In the genomic region with DNA sequence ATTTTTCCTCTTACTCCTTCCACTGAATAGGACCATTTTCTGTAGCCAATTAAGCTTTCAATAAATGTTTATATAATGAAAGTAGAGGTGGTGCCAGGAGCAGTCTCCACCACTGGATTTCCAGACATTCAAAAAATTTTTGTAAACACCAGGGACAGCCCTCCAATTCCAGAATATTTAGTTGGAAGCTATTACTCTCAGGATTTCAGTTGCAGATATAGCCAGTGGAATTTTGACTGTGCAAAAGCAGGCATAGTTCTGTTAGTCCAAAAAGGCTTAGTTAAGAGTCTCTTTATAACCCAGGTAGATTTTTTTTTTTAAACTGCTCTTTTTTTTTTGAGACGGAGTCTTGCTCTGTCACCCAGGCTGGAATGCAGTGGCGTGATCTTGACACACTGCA, we compare ENCODE assay signal across 21 cellular contexts.
DNase-seq lines count a peak whose midpoint lies in the region; ATAC-seq and TF ChIP-seq lines count a peak whose summit lies in the region.
"Had no signal": no experiment of that assay in that cellular context is flagged by ENCODE, and none has a peak within 500 bp of the region (broad histone marks: within the 10 kb centered on the region; RNA-seq: fewer than 3 reads in every experiment).

No MANE protein-coding gene starts in this region.

- no peak for TF ChIP-seq EP300 in stomach (IDR thresholded peaks at IDR 0.05)

- H3K9me2 ChIP-seq in GM23338 (ENCODE audit: insufficient read depth) = no peaks in the 10 kb centered on the region

- H3K9me3 ChIP-seq in stomach (no peaks in the 10 kb centered on the region), testis (no peaks in the 10 kb centered on the region)
- H3K9me3 ChIP-seq: SJSA1, spleen had no signal

- H3K27ac ChIP-seq in stomach (peak overlapping the region in 4 of 5 donors; percentile 31 to 73 (median 46)), GM23338 (ENCODE audit: low read depth) (no peak overlapping the region), testis (peak overlapping the region in 1 of 2 donors; percentile 48)
- H3K27ac ChIP-seq: cardiac muscle cell, SJSA1, spleen had no signal

- H3K36me3 ChIP-seq in stomach (no peaks in the 10 kb centered on the region), GM23338 (ENCODE audit: insufficient read depth) (no peaks in the 10 kb centered on the region), testis (ENCODE audit: low read depth, missing control alignments) (no peaks in the 10 kb centered on the region)
- H3K36me3 ChIP-seq: cardiac muscle cell, SJSA1, spleen had no signal

- H3K27ac Mint-ChIP-seq in GM23338 = no peak overlapping the region
- H3K27ac Mint-ChIP-seq: activated CD4-positive, alpha-beta T cell treated with anti-CD3 and anti-CD28 coated beads, Interleukin-2, amount 10 ng/mL, durations not matched to agents 7 days and 5 days; CD4-positive, CD25-positive, alpha-beta regulatory T cell; stimulated activated naive CD8-positive, alpha-beta T cell treated with anti-CD3 and anti-CD28 coated beads, Interleukin-15, Interleukin-2, amounts not matched to agents 100 ng/mL and 50 ng/mL, for 24 hours; T-helper 1 cell treated with Interleukin-12 subunit alpha and Interleukin-12 subunit beta and Interleukin-4 antibody, amounts not matched to agents 30 μg/mL and 1 μg/mL, for 36 hours had no signal

- no peaks in the 10 kb centered on the region for H3K79me2 ChIP-seq in GM23338 (replicated peaks; ENCODE audit: insufficient read depth)

- no peak for TF ChIP-seq POLR2A in stomach (IDR thresholded peaks at IDR 0.05)
- TF ChIP-seq POLR2A in testis (IDR thresholded peaks at IDR 0.05) = no peak

- ATAC-seq in left ventricle myocardium superior (peak; percentile 5), GM23338 (no peak), HG03457 (IDR thresholded peaks at IDR 0.05; ENCODE audit: unreplicated experiment) (no peak)

- H3F3A ChIP-seq in GM23338 (replicated peaks; ENCODE audit: low read depth) = no peaks in the 10 kb centered on the region

- H3K27me3 Mint-ChIP-seq in GM23338 (ENCODE audit: insufficient read depth, low read depth, poor library complexity) = peaks cover 5% of the 10 kb centered on the region

- H3K4me2 ChIP-seq in GM23338 = no peak overlapping the region

- DNase-seq in AG10803 (ENCODE audit: low read depth) (peak; percentile 77), astrocyte of the spinal cord (ENCODE audit: low read depth, low spot score) (peak; percentile 36), left ventricle myocardium superior (no peak), stomach (no peak), GM23338 (ENCODE audit: low spot score) (no peak), testis (no peak)
- no peak for DNase-seq in activated CD4-positive, alpha-beta T cell treated with anti-CD3 and anti-CD28 coated beads for 48 hours
- DNase-seq: ACHN; activated CD4-positive, alpha-beta T cell treated with anti-CD3 and anti-CD28 coated beads, Interleukin-2, amount 10 ng/mL, durations not matched to agents 7 days and 5 days; activated CD8-positive, alpha-beta memory T cell treated with anti-CD3 and anti-CD28 coated beads, Interleukin-2, amount 50 U/mL, for 4 hours; CD4-positive, CD25-positive, alpha-beta regulatory T cell; GDM1; left cardiac atrium; NCI-H774; spleen; stimulated activated CD4-positive, alpha-beta T cell treated with anti-CD3 and anti-CD28 coated beads, Interleukin-4, amount 100 ng/mL, for 24 hours had no signal

- WGBS in stomach, 5 donors = 75 to 86% (median 83%) methylated on average over 2 of the region's 2 CpGs
- 61 to 79% methylated on average over 2 of the region's 2 CpGs for WGBS in testis, 2 donors

- no peaks in the 10 kb centered on the region for H3K36me3 Mint-ChIP-seq in GM23338 (ENCODE audit: low read depth)
- H3K36me3 Mint-ChIP-seq: CD4-positive, CD25-positive, alpha-beta regulatory T cell had no signal

- TF ChIP-seq CTCF in AG10803 (conservative IDR thresholded peaks at IDR 0.05; ENCODE audit: low read length) (no peak), astrocyte of the spinal cord (IDR thresholded peaks at IDR 0.05; ENCODE audit: low read depth, low read length) (no peak), stomach (IDR thresholded peaks at IDR 0.05) (no peak), GM23338 (conservative IDR thresholded peaks at IDR 0.05; ENCODE audit: low read depth in 2 of 2) (no peak), testis (IDR thresholded peaks at IDR 0.05) (no peak)

- in situ Hi-C loops in astrocyte of the spinal cord (cut with HindIII; ENCODE audit: low sequenced_read_pairs) = no loop called here

- no peaks in the 10 kb centered on the region; the same call in 1 of the 2 replicates for H4K20me1 ChIP-seq in GM23338 (replicated peaks; ENCODE audit: insufficient read depth)

- H3K27me3 ChIP-seq in stomach = no peaks in the 10 kb centered on the region
- no peaks in the 10 kb centered on the region for H3K27me3 ChIP-seq in GM23338 (ENCODE audit: insufficient read depth)
- H3K27me3 ChIP-seq in testis = no peaks in the 10 kb centered on the region
- H3K27me3 ChIP-seq: cardiac muscle cell, SJSA1 had no signal

- H3K4me3 ChIP-seq in AG10803 (ENCODE audit: low read length) = no peak overlapping the region
- H3K4me3 ChIP-seq in astrocyte of the spinal cord (ENCODE audit: low read depth, low read length) = no peak overlapping the region
- no peak overlapping the region for H3K4me3 ChIP-seq in stomach
- no peak overlapping the region for H3K4me3 ChIP-seq in GM23338
- no peak overlapping the region for H3K4me3 ChIP-seq in testis
- H3K4me3 ChIP-seq: cardiac muscle cell, SJSA1, spleen had no signal

- intact Hi-C loops in left ventricle myocardium superior (cut with micrococcal nuclease) = no loop called here
- intact Hi-C loops in stomach (cut with DNase I; ENCODE audit: low total_unique reads) = no loop called here
- intact Hi-C loops in testis (cut with DNase I; ENCODE audit: low total_unique reads) = no loop called here

- H2AFZ ChIP-seq in GM23338 = no peak overlapping the region

- H3K4me1 Mint-ChIP-seq in GM23338 = peaks cover 33% of the 10 kb centered on the region

- H3K4me3 Mint-ChIP-seq in GM23338 = no peak overlapping the region
- H3K4me3 Mint-ChIP-seq: activated CD4-positive, alpha-beta T cell treated with anti-CD3 and anti-CD28 coated beads, Interleukin-2, amount 10 ng/mL, durations not matched to agents 7 days and 5 days; CD4-positive, CD25-positive, alpha-beta regulatory T cell; stimulated activated naive CD8-positive, alpha-beta T cell treated with anti-CD3 and anti-CD28 coated beads, Interleukin-15, Interleukin-2, amounts not matched to agents 100 ng/mL and 50 ng/mL, for 24 hours; T-helper 1 cell treated with Interleukin-12 subunit alpha and Interleukin-12 subunit beta and Interleukin-4 antibody, amounts not matched to agents 30 μg/mL and 1 μg/mL, for 36 hours had no signal

- H3K4me1 ChIP-seq in stomach (peaks cover 0 to 61% (median 21%) of the 10 kb centered on the region in 4 donors), GM23338 (ENCODE audit: insufficient read depth) (peaks cover 12% of the 10 kb centered on the region), testis (peaks cover 20% of the 10 kb centered on the region)

- no peaks in the 10 kb centered on the region for H3K9me3 Mint-ChIP-seq in GM23338
- H3K9me3 Mint-ChIP-seq: activated CD4-positive, alpha-beta T cell treated with anti-CD3 and anti-CD28 coated beads, Interleukin-2, amount 10 ng/mL, durations not matched to agents 7 days and 5 days; CD4-positive, CD25-positive, alpha-beta regulatory T cell; stimulated activated naive CD8-positive, alpha-beta T cell treated with anti-CD3 and anti-CD28 coated beads, Interleukin-15, Interleukin-2, amounts not matched to agents 100 ng/mL and 50 ng/mL, for 24 hours; T-helper 1 cell treated with Interleukin-12 subunit alpha and Interleukin-12 subunit beta and Interleukin-4 antibody, amounts not matched to agents 30 μg/mL and 1 μg/mL, for 36 hours had no signal

TF ChIP-seq in GM23338, 12 proteins besides CTCF, POLR2A, EP300 and RAD21 (continues in another document):
- TF ChIP-seq ZNF114 (CRISPR knock-in tag; IDR thresholded peaks at IDR 0.05) (no peak), JUNB (IDR thresholded peaks at IDR 0.05; ENCODE audit: unreplicated experiment) (no peak), EZH2phosphoT487 (IDR thresholded peaks at IDR 0.05; ENCODE audit: unreplicated experiment) (no peak), EZH2 (IDR thresholded peaks at IDR 0.05; ENCODE audit: low read depth, unreplicated experiment) (no peak), ZNF331 (CRISPR knock-in tag; IDR thresholded peaks at IDR 0.05; ENCODE audit: low read depth) (no peak), CREB1 (CRISPR knock-in tag; IDR thresholded peaks at IDR 0.05; ENCODE audit: low read depth) (no peak), STAT1 (IDR thresholded peaks at IDR 0.05; ENCODE audit: unreplicated experiment) (no peak), NANOG (IDR thresholded peaks at IDR 0.05; ENCODE audit: borderline replicate concordance) (no peak)
- TF ChIP-seq, protein P1, sequence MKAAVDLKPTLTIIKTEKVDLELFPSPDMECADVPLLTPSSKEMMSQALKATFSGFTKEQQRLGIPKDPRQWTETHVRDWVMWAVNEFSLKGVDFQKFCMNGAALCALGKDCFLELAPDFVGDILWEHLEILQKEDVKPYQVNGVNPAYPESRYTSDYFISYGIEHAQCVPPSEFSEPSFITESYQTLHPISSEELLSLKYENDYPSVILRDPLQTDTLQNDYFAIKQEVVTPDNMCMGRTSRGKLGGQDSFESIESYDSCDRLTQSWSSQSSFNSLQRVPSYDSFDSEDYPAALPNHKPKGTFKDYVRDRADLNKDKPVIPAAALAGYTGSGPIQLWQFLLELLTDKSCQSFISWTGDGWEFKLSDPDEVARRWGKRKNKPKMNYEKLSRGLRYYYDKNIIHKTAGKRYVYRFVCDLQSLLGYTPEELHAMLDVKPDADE (IDR thresholded peaks at IDR 0.05) = no peak

Comparison
In these comparisons a context has a peak if more than half of its experiments do, and no peak if none do; other contexts are left out.
1. DNase-seq: peak in AG10803 (single experiment) and astrocyte of the spinal cord (single experiment); none in left ventricle myocardium superior (single experiment), stomach (single experiment), GM23338 (single experiment), testis (single experiment) and activated CD4-positive, alpha-beta T cell treated with anti-CD3 and anti-CD28 coated beads for 48 hours (single experiment).